8 cellular contexts compared by ENCODE assay signal in the genomic region with DNA sequence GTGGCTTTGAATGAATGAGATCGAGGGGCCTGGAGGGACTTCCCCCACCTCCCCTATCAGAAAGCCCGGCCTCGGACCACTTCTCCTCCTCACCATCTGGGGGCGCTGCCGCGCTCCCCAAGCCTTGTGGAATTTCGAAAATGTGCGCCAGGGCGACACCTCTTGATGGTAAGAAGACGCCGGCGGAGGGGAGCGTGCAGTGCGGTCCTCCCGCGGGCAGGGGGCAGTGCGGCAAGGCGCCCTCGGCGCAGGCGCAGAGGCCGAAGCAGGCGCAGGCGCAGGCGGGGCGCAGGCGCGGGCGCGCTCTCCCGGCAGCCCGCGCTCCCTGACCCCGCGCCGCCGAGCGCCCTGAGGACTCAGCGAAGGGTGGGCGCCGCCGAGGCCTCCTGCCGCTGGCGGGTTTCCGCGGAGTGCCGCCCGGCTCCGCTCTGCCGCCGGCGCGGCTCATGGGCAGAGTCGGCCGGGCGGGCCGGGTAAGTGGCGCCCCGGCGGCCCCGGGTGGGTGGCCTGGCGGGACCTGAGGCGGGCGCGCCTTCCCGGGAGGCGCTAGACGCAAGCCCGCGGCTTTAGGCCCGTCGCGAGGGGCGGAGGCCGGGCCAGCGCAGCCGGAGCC. TPM values are rescaled to one million over a fixed set of nuclear protein-coding genes. Genes with fewer than 3 reads are reported as not detected.
DNase-seq lines count a peak whose midpoint lies in the region; ATAC-seq and TF ChIP-seq lines count a peak whose summit lies in the region.

A gene with protein sequence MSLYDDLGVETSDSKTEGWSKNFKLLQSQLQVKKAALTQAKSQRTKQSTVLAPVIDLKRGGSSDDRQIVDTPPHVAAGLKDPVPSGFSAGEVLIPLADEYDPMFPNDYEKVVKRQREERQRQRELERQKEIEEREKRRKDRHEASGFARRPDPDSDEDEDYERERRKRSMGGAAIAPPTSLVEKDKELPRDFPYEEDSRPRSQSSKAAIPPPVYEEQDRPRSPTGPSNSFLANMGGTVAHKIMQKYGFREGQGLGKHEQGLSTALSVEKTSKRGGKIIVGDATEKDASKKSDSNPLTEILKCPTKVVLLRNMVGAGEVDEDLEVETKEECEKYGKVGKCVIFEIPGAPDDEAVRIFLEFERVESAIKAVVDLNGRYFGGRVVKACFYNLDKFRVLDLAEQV (plus strand): TSS at position 314 of the 613 bp plus-strand sequence. CDS start 8,032 bp downstream, outside the sequence.

- peaks cover 56% of the 10 kb centered on the region for H3K4me1 Mint-ChIP-seq in activated naive CD8-positive, alpha-beta T cell treated with anti-CD3 and anti-CD28 coated beads for 36 hours
- H3K4me1 Mint-ChIP-seq in glutamatergic neuron (ENCODE audit: low read depth, unreplicated experiment): peaks cover 36% of the 10 kb centered on the region

- TF ChIP-seq POLR2A in ovary (IDR thresholded peaks at IDR 0.05) (peak; percentile 52), thyroid gland (IDR thresholded peaks at IDR 0.05) (peak in 1 of 2 donors; percentile 77)

- peak within 1 kb of the TSS; percentile 99 for H3K4me3 Mint-ChIP-seq in activated naive CD8-positive, alpha-beta T cell treated with anti-CD3 and anti-CD28 coated beads for 36 hours
- peak within 1 kb of the TSS; percentile 91 for H3K4me3 Mint-ChIP-seq in glutamatergic neuron (ENCODE audit: unreplicated experiment)

- ATAC-seq in HG02610 (IDR thresholded peaks at IDR 0.05; ENCODE audit: unreplicated experiment): peak; percentile 85

- no peaks in the 10 kb centered on the region for H3K9me3 ChIP-seq in ovary
- H3K9me3 ChIP-seq in thyroid gland: no peaks in the 10 kb centered on the region

- no peaks in the 10 kb centered on the region for H3K27me3 ChIP-seq in ovary
- H3K27me3 ChIP-seq in thyroid gland: no peaks in the 10 kb centered on the region

- no peaks in the 10 kb centered on the region for H3K9me3 Mint-ChIP-seq in activated naive CD8-positive, alpha-beta T cell treated with anti-CD3 and anti-CD28 coated beads for 36 hours
- H3K9me3 Mint-ChIP-seq in glutamatergic neuron (ENCODE audit: unreplicated experiment): peaks cover 13% of the 10 kb centered on the region

- H3K4me3 ChIP-seq in GM12864 (ENCODE audit: low read depth, low read length) (peak within 1 kb of the TSS; percentile 78), ovary (peak within 1 kb of the TSS; percentile 71), thyroid gland (replicated peaks in 1 of 3) (peak within 1 kb of the TSS; percentile 60 to 90 (median 89))

- no peaks in the 10 kb centered on the region for H3K36me3 ChIP-seq in ovary
- H3K36me3 ChIP-seq in thyroid gland: no peaks in the 10 kb centered on the region

- TF ChIP-seq EP300 in ovary (IDR thresholded peaks at IDR 0.05): no peak

- peaks cover 42% of the 10 kb centered on the region for H3K36me3 Mint-ChIP-seq in activated naive CD8-positive, alpha-beta T cell treated with anti-CD3 and anti-CD28 coated beads for 36 hours
- peaks cover 4% of the 10 kb centered on the region for H3K36me3 Mint-ChIP-seq in glutamatergic neuron (ENCODE audit: unreplicated experiment)

- H3K27ac Mint-ChIP-seq in activated naive CD8-positive, alpha-beta T cell treated with anti-CD3 and anti-CD28 coated beads for 36 hours: peak within 1 kb of the TSS; percentile 90
- H3K27ac Mint-ChIP-seq in glutamatergic neuron (ENCODE audit: unreplicated experiment): peak within 1 kb of the TSS; percentile 91

- peak; percentile 91 for DNase-seq in GM12864 (ENCODE audit: low read depth)
- peak; percentile 93 for DNase-seq in NCI-H1092 (lab: John Stamatoyannopoulos, UW)
- DNase-seq in SKM-1 treated with dmso at 0.1 percent for 144 hours (lab: John Stamatoyannopoulos, UW; ENCODE audit: unreplicated experiment): peak; percentile 75
- DNase-seq in activated naive CD8-positive, alpha-beta T cell treated with anti-CD3 and anti-CD28 coated beads for 36 hours: peak; percentile 97
- peak; percentile 90 for DNase-seq in glutamatergic neuron
- DNase-seq in ovary: peak; percentile 95 to 98 (median 97)
- peak; percentile 96 for DNase-seq in thyroid gland

- TF ChIP-seq CTCF in GM12864 (IDR thresholded peaks at IDR 0.05; ENCODE audit: low read depth, low read length, missing control alignments) (peak; percentile 100), glutamatergic neuron (IDR thresholded peaks at IDR 0.05; ENCODE audit: partially characterized antibody, unreplicated experiment) (peak; percentile 99), ovary (IDR thresholded peaks at IDR 0.05) (peak; percentile 94 to 100 (median 100)), thyroid gland (IDR thresholded peaks at IDR 0.05) (peak; percentile 99 to 100 (median 100))

- peak within 1 kb of the TSS; percentile 67 to 74 for H3K27ac ChIP-seq in ovary
- H3K27ac ChIP-seq in thyroid gland: peak within 1 kb of the TSS; percentile 59 to 79 (median 71)

- H3K27me3 Mint-ChIP-seq in activated naive CD8-positive, alpha-beta T cell treated with anti-CD3 and anti-CD28 coated beads for 36 hours: no peaks in the 10 kb centered on the region
- peaks cover 15% of the 10 kb centered on the region for H3K27me3 Mint-ChIP-seq in glutamatergic neuron (ENCODE audit: unreplicated experiment)

- H3K4me1 ChIP-seq in ovary (ENCODE audit: insufficient read depth): peaks cover 18% of the 10 kb centered on the region
- peaks cover 29 to 41% of the 10 kb centered on the region in 2 donors for H3K4me1 ChIP-seq in thyroid gland

- intact Hi-C loops in ovary (cut with DNase I) (no loop called here), thyroid gland (cut with DNase I) (loop anchor here (10.0 kb wide), 1 partner anchor 74 kb away; no protein-coding TSS in a partner anchor)

- 0 to 1% (median 1%) methylated on average over 13 to 77 of the region's 77 CpGs for WGBS in ovary, 3 donors
- 0 to 3% methylated on average over 7 to 8 of the region's 77 CpGs for WGBS in thyroid gland, 2 donors

RNA-seq across cellular contexts. Expression of the gene that starts here (rescaled TPM):
- 100 to 1,000 TPM; 337 to 355 TPM for total RNA-seq in activated naive CD8-positive, alpha-beta T cell treated with anti-CD3 and anti-CD28 coated beads for 36 hours
- 171 TPM for total RNA-seq in glutamatergic neuron (ENCODE audit: unreplicated experiment)
- 10 to 100 TPM; 56.2 to 89.7 (median 70.3) TPM for total RNA-seq in ovary
- polyA plus RNA-seq in ovary: 10 to 100 TPM; 62.1 to 94.4 TPM
- 10 to 100 TPM; 64.3 to 93.3 (median 81.7) TPM for total RNA-seq in thyroid gland

Comparison
In these comparisons a context has a peak if more than half of its experiments do, and no peak if none do; other contexts are left out.
1. Peak in every context shown above with its lines: DNase-seq, ATAC-seq, H3K4me3 ChIP-seq and H3K27ac ChIP-seq.